ENCODE assay signal across 8 cellular contexts in genomic region chr10:74056081-74056818, GRCh38. TPM values are rescaled to one million over a fixed set of nuclear protein-coding genes. Genes with fewer than 3 reads are reported as not detected.
DNase-seq lines count a peak whose midpoint lies in the region; ATAC-seq, FAIRE-seq and TF ChIP-seq lines count a peak whose summit lies in the region.

No MANE protein-coding gene starts in this region.

- H3K4me2 ChIP-seq in keratinocyte (ENCODE audit: control insufficient read depth, extremely low read depth, insufficient read depth, low read depth, low read length): peak overlapping the region; percentile 65

- peak overlapping the region in 6 of 7 donors; percentile 61 to 82 (median 68) for H3K27ac Mint-ChIP-seq in CD4-positive, alpha-beta memory T cell
- peak overlapping the region; percentile 76 for H3K27ac Mint-ChIP-seq in activated T-helper 17 cell treated with anti-CD3 and anti-CD28 coated beads, Interleukin-2, amount 50 U/mL, for 72 hours

- intact Hi-C loops in CD4-positive, alpha-beta memory T cell (cut with micrococcal nuclease): no loop called here

- no peak overlapping the region for H3K27ac ChIP-seq in CD4-positive, alpha-beta memory T cell (ENCODE audit: low read depth, low read length)
- H3K27ac ChIP-seq in HEK293 (ENCODE audit: extremely low read depth, low read depth, low read length) (no peak overlapping the region), keratinocyte (ENCODE audit: control insufficient read depth, insufficient read depth, low read length) (peak overlapping the region; percentile 80)

- H3K4me3 ChIP-seq in CD4-positive, alpha-beta memory T cell (ENCODE audit: low read length in 2 of 2): no peak overlapping the region
- no peak overlapping the region for H3K4me3 ChIP-seq in HEK293 (ENCODE audit: low read depth, low read length)
- peak overlapping the region in 2 of 3 experiments; percentile 1 to 29 for H3K4me3 ChIP-seq in keratinocyte (ENCODE audit: control insufficient read depth in 2 of 3, extremely low read depth in 1 of 3, insufficient read depth in 2 of 3, low read depth in 1 of 3, low read length in 3 of 3)

- no peaks in the 10 kb centered on the region for H4K20me1 ChIP-seq in keratinocyte (ENCODE audit: control insufficient read depth, extremely low read depth, insufficient read depth, low read length)

- TF ChIP-seq CTCF in HEK293 (tag by site-specific recombination; IDR thresholded peaks at IDR 0.05): no peak
- no peak for TF ChIP-seq CTCF in keratinocyte (optimal IDR thresholded peaks at IDR 0.05 in 1 of 3, IDR thresholded peaks at IDR 0.05 in 1 of 3, conservative IDR thresholded peaks at IDR 0.05 in 1 of 3; ENCODE audit: extremely low read depth in 1 of 3, insufficient read depth in 2 of 3, low read length in 3 of 3)

- H3K4me3 Mint-ChIP-seq in CD4-positive, alpha-beta memory T cell: peak overlapping the region in 6 of 8 donors; percentile 2 to 67 (median 31)
- peak overlapping the region; percentile 55 for H3K4me3 Mint-ChIP-seq in activated T-helper 17 cell treated with anti-CD3 and anti-CD28 coated beads, Interleukin-2, amount 50 U/mL, for 72 hours

- DNase-seq in CD4-positive, alpha-beta memory T cell: peak in 4 of 5 donors; percentile 8 to 43 (median 26)
- DNase-seq in keratinocyte (ENCODE audit: low read depth, low spot score): no peak
- no peak for DNase-seq in NCI-H2029 (lab: John Stamatoyannopoulos, UW)
- DNase-seq in NCI-H526 treated with DMSO at 0.1 percent for 48 hours (lab: John Stamatoyannopoulos, UW): no peak
- no peak for DNase-seq in ecto neural progenitor cell (ENCODE audit: low spot score)

- peak; percentile 93 for ATAC-seq in activated T-helper 17 cell treated with anti-CD3 and anti-CD28 coated beads, Interleukin-2, amount 50 U/mL, for 72 hours (replicated peaks)
- ATAC-seq in HG03342 (IDR thresholded peaks at IDR 0.05; ENCODE audit: unreplicated experiment): no peak

- H3K4me1 ChIP-seq in CD4-positive, alpha-beta memory T cell (ENCODE audit: insufficient read depth, low read length): peaks cover 42% of the 10 kb centered on the region
- H3K4me1 ChIP-seq in HEK293 (ENCODE audit: control insufficient read depth, insufficient read depth, low read length) (no peaks in the 10 kb centered on the region), keratinocyte (ENCODE audit: control insufficient read depth, extremely low read depth, insufficient read depth, low read length) (peaks cover 26% of the 10 kb centered on the region)

- POLR2A ChIA-PET in CD4-positive, alpha-beta memory T cell (lab: Charles Lee; ENCODE audit: partially characterized antibody): interaction anchor here (0.6 to 1.3 kb wide), 9 partner anchors 9 to 175 kb away, joined by 3 to 4 read pairs (median 3); partner anchors contain the start of genes ADK and AP3M1
- POLR2A ChIA-PET in HEK293 (lab: Yijun Ruan, JAX): interaction anchor here (0.6 to 1.5 kb wide), 2 partner anchors 57 to 174 kb away, joined by 4 to 5 read pairs; no protein-coding TSS in a partner anchor

- FAIRE-seq in keratinocyte (lab: Jason Lieb, UNC): peak; percentile 73

- H3K9ac ChIP-seq in keratinocyte (ENCODE audit: control insufficient read depth, extremely low read depth, insufficient read depth, low read length): peak overlapping the region; percentile 30

- H3K27me3 Mint-ChIP-seq in CD4-positive, alpha-beta memory T cell: no peaks in the 10 kb centered on the region
- H3K27me3 Mint-ChIP-seq in activated T-helper 17 cell treated with anti-CD3 and anti-CD28 coated beads, Interleukin-2, amount 50 U/mL, for 72 hours: no peaks in the 10 kb centered on the region

- peaks cover 6% of the 10 kb centered on the region for H3K9me1 ChIP-seq in keratinocyte (ENCODE audit: control insufficient read depth, extremely low read depth, insufficient read depth, low read length)

- peaks cover 2 to 6% of the 10 kb centered on the region in 2 donors for H3K36me3 Mint-ChIP-seq in CD4-positive, alpha-beta memory T cell
- H3K36me3 Mint-ChIP-seq in activated T-helper 17 cell treated with anti-CD3 and anti-CD28 coated beads, Interleukin-2, amount 50 U/mL, for 72 hours (ENCODE audit: low read depth): no peaks in the 10 kb centered on the region

- H2AFZ ChIP-seq in keratinocyte (ENCODE audit: control insufficient read depth, low read length): no peak overlapping the region

- no peaks in the 10 kb centered on the region for H3K27me3 ChIP-seq in CD4-positive, alpha-beta memory T cell (ENCODE audit: insufficient read depth, low read length)
- H3K27me3 ChIP-seq in keratinocyte (ENCODE audit: control insufficient read depth, extremely low read depth, insufficient read depth, low read length): no peaks in the 10 kb centered on the region

- CTCF ChIA-PET in CD4-positive, alpha-beta memory T cell (lab: Charles Lee; ENCODE audit: partially characterized antibody): interaction anchor here (0.7 to 2.9 kb wide), 8 partner anchors 21 to 169 kb away, joined by 3 to 16 read pairs (median 3); no protein-coding TSS in a partner anchor
- CTCF ChIA-PET in HEK293 (lab: Yijun Ruan, JAX): interaction anchor here (1.2 kb wide), 2 partner anchors 21 to 113 kb away, joined by 3 read pairs; no protein-coding TSS in a partner anchor

- H3K9me3 Mint-ChIP-seq in CD4-positive, alpha-beta memory T cell: no peaks in the 10 kb centered on the region
- no peaks in the 10 kb centered on the region for H3K9me3 Mint-ChIP-seq in activated T-helper 17 cell treated with anti-CD3 and anti-CD28 coated beads, Interleukin-2, amount 50 U/mL, for 72 hours

- peaks cover 30 to 59% (median 39%) of the 10 kb centered on the region in 4 donors for H3K4me1 Mint-ChIP-seq in CD4-positive, alpha-beta memory T cell
- H3K4me1 Mint-ChIP-seq in activated T-helper 17 cell treated with anti-CD3 and anti-CD28 coated beads, Interleukin-2, amount 50 U/mL, for 72 hours: peaks cover 26% of the 10 kb centered on the region

- H3K79me2 ChIP-seq in keratinocyte (ENCODE audit: control insufficient read depth, insufficient read depth, low read length): peaks cover 82% of the 10 kb centered on the region

- no peaks in the 10 kb centered on the region for H3K9me3 ChIP-seq in CD4-positive, alpha-beta memory T cell (ENCODE audit: control insufficient read depth in 1 of 2, low read length in 2 of 2)
- H3K9me3 ChIP-seq in HEK293 (ENCODE audit: control insufficient read depth, insufficient read depth, low read depth, low read length) (no peaks in the 10 kb centered on the region), keratinocyte (ENCODE audit: control insufficient read depth, low read depth, low read length) (no peaks in the 10 kb centered on the region)

- no peaks in the 10 kb centered on the region for H3K36me3 ChIP-seq in CD4-positive, alpha-beta memory T cell (ENCODE audit: insufficient read depth, low read length)
- H3K36me3 ChIP-seq in HEK293 (ENCODE audit: control insufficient read depth in 2 of 2, insufficient read depth in 1 of 2, low read length in 2 of 2) (no peaks in the 10 kb centered on the region; a peak in 1 of 3 replicates), keratinocyte (ENCODE audit: control insufficient read depth in 2 of 2, extremely low read depth in 1 of 2, insufficient read depth in 2 of 2, low read length in 2 of 2) (peaks cover 0 to 4% of the 10 kb centered on the region in 2 experiments)

- dilution Hi-C loops in keratinocyte (cut with MboI; ENCODE audit: extremely low pct_ligation_motif_present, low sequenced_read_pairs): no loop called here

TF ChIP-seq in HEK293, 187 proteins besides CTCF, POLR2A, EP300 and RAD21 (continues in another document):
- TF ChIP-seq ZSCAN30 (tag by site-specific recombination; IDR thresholded peaks at IDR 0.05) (no peak), ZNF362 (tag by site-specific recombination; IDR thresholded peaks at IDR 0.05) (no peak), ZNF423 (tag by site-specific recombination; IDR thresholded peaks at IDR 0.05) (no peak), ZNF76 (tag by site-specific recombination; IDR thresholded peaks at IDR 0.05; ENCODE audit: borderline replicate concordance, low read depth) (no peak), ZBTB7A (tag by site-specific recombination; IDR thresholded peaks at IDR 0.05; ENCODE audit: low read depth) (no peak), ZBTB48 (tag by site-specific recombination; IDR thresholded peaks at IDR 0.05) (no peak), ZNF391 (tag by site-specific recombination; IDR thresholded peaks at IDR 0.05; ENCODE audit: borderline replicate concordance, low read depth) (no peak), ZNF214 (tag by site-specific recombination; IDR thresholded peaks at IDR 0.05; ENCODE audit: borderline replicate concordance) (no peak)

RNA-seq across cellular contexts. Expression of gene VCL, which starts 58.3 kb away (rescaled TPM):
- 10 to 100 TPM; 29.6 TPM for total RNA-seq in CD4-positive, alpha-beta memory T cell
- polyA plus RNA-seq in CD4-positive, alpha-beta memory T cell: 10 to 100 TPM; 48.2 to 60.3 TPM
- 10 to 100 TPM; 18.4 to 27.2 TPM for total RNA-seq in activated T-helper 17 cell treated with anti-CD3 and anti-CD28 coated beads, Interleukin-2, amount 50 U/mL, for 72 hours
- polyA plus RNA-seq in keratinocyte: 92.1 to 106 TPM (median 102 TPM) in 3 replicates
- polyA plus RNA-seq in keratinocyte (2011; ENCODE audit: low read depth): 27.2 TPM
- polyA plus RNA-seq in keratinocyte (2011; cell fraction: cytosol; rRNA removed): 31.6 and 47.9 TPM in 2 replicates
- 238 and 259 TPM in 2 replicates for polyA plus RNA-seq in keratinocyte (2011; cell fraction: nucleus; rRNA removed)
- polyA plus RNA-seq in keratinocyte (2012; ENCODE audit: low replicate concordance): 19.1 and 101 TPM in 2 replicates
- polyA minus RNA-seq in keratinocyte: 77.4 to 161 TPM (median 129 TPM) in 3 replicates
- 78.3 TPM for polyA minus RNA-seq in keratinocyte (2011; cell fraction: cytosol; rRNA and poly(A)+ RNA removed)
- 257 and 336 TPM in 2 replicates for polyA minus RNA-seq in keratinocyte (2011; cell fraction: nucleus; rRNA and poly(A)+ RNA removed)

Comparison
In these comparisons a context has a peak if more than half of its experiments do, and no peak if none do; other contexts are left out.
1. DNase-seq: peak in CD4-positive, alpha-beta memory T cell (4 of 5); none in keratinocyte (single experiment), NCI-H2029 (single experiment), NCI-H526 treated with DMSO at 0.1 percent for 48 hours (single experiment) and ecto neural progenitor cell (single experiment).
2. H3K4me3 ChIP-seq: peak in keratinocyte (2 of 3); none in CD4-positive, alpha-beta memory T cell (0 of 2) and HEK293 (single experiment).